In the genomic region with DNA sequence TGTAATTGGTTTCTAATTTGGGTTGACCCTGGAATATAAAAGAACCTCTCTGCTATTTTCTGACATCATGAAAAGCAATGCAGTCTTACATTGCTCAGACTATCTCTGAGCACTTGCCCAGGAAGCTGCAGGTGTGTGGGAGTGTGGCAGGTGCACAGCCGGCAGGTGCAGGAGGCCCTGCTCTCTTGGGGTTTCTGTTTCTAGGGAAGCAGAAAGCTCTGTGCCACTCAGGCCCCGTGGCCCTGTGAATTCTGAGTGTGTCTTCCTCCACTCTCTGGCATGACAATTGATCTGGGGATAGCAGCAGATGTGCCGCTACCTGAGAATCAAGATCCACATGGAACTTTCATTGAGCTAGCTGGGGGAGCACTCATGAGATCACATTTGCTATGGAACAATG, we compare ENCODE assay signal across 25 cellular contexts.
DNase-seq lines count a peak whose midpoint lies in the region; ATAC-seq and FAIRE-seq lines count a peak whose summit lies in the region.
"Had no signal": no experiment of that assay in that cellular context is flagged by ENCODE, and none has a peak within 500 bp of the region (broad histone marks: within the 10 kb centered on the region; RNA-seq: fewer than 3 reads in every experiment).

No MANE protein-coding gene starts in this region.

- DNase-seq in DMS53 (lab: John Stamatoyannopoulos, UW) (peak; percentile 10), DMS53 treated with DMSO at 0.1 percent for 48 hours (lab: John Stamatoyannopoulos, UW; ENCODE audit: unreplicated experiment) (no peak), NCI-H2029 treated with DMSO at 0.1 percent for 48 hours (lab: John Stamatoyannopoulos, UW) (peak; percentile 71), NCI-H526 treated with DMSO at 0.1 percent for 48 hours (lab: John Stamatoyannopoulos, UW) (peak; percentile 55), urothelium cell line (ENCODE audit: low spot score) (no peak)
- DNase-seq: activated CD4-positive, alpha-beta T cell treated with anti-CD3 and anti-CD28 coated beads, Interleukin-2, amount 10 ng/mL, durations not matched to agents 7 days and 5 days; activated naive CD4-positive, alpha-beta T cell treated with anti-CD3 and anti-CD28 coated beads, Interleukin-2, amount 10 ng/mL, durations not matched to agents 7 days and 5 days; amygdala; CD4-positive, alpha-beta memory T cell; colonic mucosa; effector memory CD8-positive, alpha-beta T cell; foreskin keratinocyte; heart right ventricle; Karpas-422; mammary epithelial cell; Right ventricle myocardium superior; stimulated activated naive CD8-positive, alpha-beta T cell treated with anti-CD3 and anti-CD28 coated beads, Interleukin-15, amount 100 ng/mL, for 72 hours; T-helper 9 cell; tibial artery; WERI-Rb-1 had no signal

- FAIRE-seq in urothelium cell line (lab: Jason Lieb, UNC), result peak; percentile 17
- FAIRE-seq: GM12891, H54 had no signal

- no peak for ATAC-seq in GM18858 (IDR thresholded peaks at IDR 0.05; ENCODE audit: unreplicated experiment)
- ATAC-seq in HG03280 (IDR thresholded peaks at IDR 0.05; ENCODE audit: unreplicated experiment), result no peak
- ATAC-seq in GM19328 (IDR thresholded peaks at IDR 0.05; ENCODE audit: unreplicated experiment), result no peak
- ATAC-seq: effector memory CD8-positive, alpha-beta T cell; heart right ventricle; stimulated activated naive CD8-positive, alpha-beta T cell treated with anti-CD3 and anti-CD28 coated beads, Interleukin-15, amount 100 ng/mL, for 72 hours had no signal

Comparison
In these comparisons a context has a peak if more than half of its experiments do, and no peak if none do; other contexts are left out.
1. DNase-seq: peak in DMS53 (single experiment), NCI-H2029 treated with DMSO at 0.1 percent for 48 hours (single experiment) and NCI-H526 treated with DMSO at 0.1 percent for 48 hours (single experiment); none in DMS53 treated with DMSO at 0.1 percent for 48 hours (single experiment) and urothelium cell line (single experiment).